Comparison of ENCODE assay signal across 31 cellular contexts in genomic region chr3:34235096-34235495, GRCh38.
DNase-seq lines count a peak whose midpoint lies in the region; ATAC-seq and TF ChIP-seq lines count a peak whose summit lies in the region.
"Had no signal": no experiment of that assay in that cellular context is flagged by ENCODE, and none has a peak within 500 bp of the region (broad histone marks: within the 10 kb centered on the region; RNA-seq: fewer than 3 reads in every experiment).

No MANE protein-coding gene starts in this region.

- ATAC-seq in HG03460 (IDR thresholded peaks at IDR 0.05; ENCODE audit: unreplicated experiment), result no peak
- ATAC-seq in HG03108 (IDR thresholded peaks at IDR 0.05; ENCODE audit: unreplicated experiment), result no peak
- ATAC-seq: A549; CD8-positive, alpha-beta T cell had no signal

- H3K27ac Mint-ChIP-seq in osteocyte (ENCODE audit: unreplicated experiment), result peak overlapping the region; percentile 2
- H3K27ac Mint-ChIP-seq: B cell; CD14-positive monocyte; CD4-positive, alpha-beta memory T cell; CD4-positive, alpha-beta T cell; CD4-positive, CD25-positive, alpha-beta regulatory T cell; CD8-positive, alpha-beta memory T cell; CD8-positive, alpha-beta T cell had no signal

- H3K4me1 Mint-ChIP-seq in osteocyte (ENCODE audit: unreplicated experiment), result peaks cover 58% of the 10 kb centered on the region
- H3K4me1 Mint-ChIP-seq: CD14-positive monocyte; CD4-positive, alpha-beta memory T cell; CD4-positive, CD25-positive, alpha-beta regulatory T cell had no signal

- H3K4me3 ChIP-seq in neural cell (ENCODE audit: low read length), result no peak overlapping the region
- H3K4me3 ChIP-seq: A549; BLaER1; BLaER1 treated with 17β-estradiol and CSF1 and Interleukin-3, amounts not matched to agents 10 nM and 100 nM had no signal

- H4K20me1 ChIP-seq in neural cell (ENCODE audit: insufficient read depth), result no peaks in the 10 kb centered on the region
- H4K20me1 ChIP-seq: BLaER1; BLaER1 treated with 17β-estradiol and CSF1 and Interleukin-3, amounts not matched to agents 10 nM and 100 nM had no signal

- H3K9ac ChIP-seq in neural cell (ENCODE audit: low read length), result no peak overlapping the region
- H3K9ac ChIP-seq: BLaER1; BLaER1 treated with 17β-estradiol and CSF1 and Interleukin-3, amounts not matched to agents 10 nM and 100 nM had no signal

- H3K27me3 Mint-ChIP-seq in osteocyte (ENCODE audit: unreplicated experiment), result no peaks in the 10 kb centered on the region
- H3K27me3 Mint-ChIP-seq: B cell; CD4-positive, alpha-beta T cell; CD4-positive, CD25-positive, alpha-beta regulatory T cell had no signal

- no peak overlapping the region for H3K27ac ChIP-seq in neural cell (ENCODE audit: low read length)
- H3K27ac ChIP-seq: 22Rv1; A549; BLaER1; BLaER1 treated with 17β-estradiol and CSF1 and Interleukin-3, amounts not matched to agents 10 nM and 100 nM; C4-2B had no signal

- H3K9me3 Mint-ChIP-seq in osteocyte (ENCODE audit: unreplicated experiment), result no peaks in the 10 kb centered on the region
- H3K9me3 Mint-ChIP-seq: CD14-positive monocyte; CD4-positive, alpha-beta T cell; CD8-positive, alpha-beta memory T cell; CD8-positive, alpha-beta T cell had no signal

- H3K4me3 Mint-ChIP-seq in osteocyte (ENCODE audit: unreplicated experiment), result no peak overlapping the region
- H3K4me3 Mint-ChIP-seq: B cell; CD14-positive monocyte; CD4-positive, alpha-beta memory T cell; CD4-positive, alpha-beta T cell; CD4-positive, CD25-positive, alpha-beta regulatory T cell; CD8-positive, alpha-beta memory T cell; CD8-positive, alpha-beta T cell had no signal

- H3K36me3 Mint-ChIP-seq in osteocyte (ENCODE audit: unreplicated experiment), result peaks cover 21% of the 10 kb centered on the region
- H3K36me3 Mint-ChIP-seq: CD14-positive monocyte; CD4-positive, alpha-beta memory T cell; CD4-positive, CD25-positive, alpha-beta regulatory T cell; CD8-positive, alpha-beta memory T cell; CD8-positive, alpha-beta T cell had no signal

- H3K9me2 ChIP-seq in neural cell (ENCODE audit: insufficient read depth, low read length), result no peaks in the 10 kb centered on the region

- no peak for TF ChIP-seq EP300 in neural cell (conservative IDR thresholded peaks at IDR 0.05; ENCODE audit: poor library complexity, severe bottlenecking)

- H3K27me3 ChIP-seq in neural cell (ENCODE audit: insufficient read depth, low read depth, low read length), result no peaks in the 10 kb centered on the region
- H3K27me3 ChIP-seq: BE2C; BLaER1; BLaER1 treated with 17β-estradiol and CSF1 and Interleukin-3, amounts not matched to agents 10 nM and 100 nM had no signal

- H3K36me3 ChIP-seq in neural cell (ENCODE audit: insufficient read depth, low read length), result no peaks in the 10 kb centered on the region
- H3K36me3 ChIP-seq: BE2C; BLaER1; BLaER1 treated with 17β-estradiol and CSF1 and Interleukin-3, amounts not matched to agents 10 nM and 100 nM had no signal

- H3K4me2 ChIP-seq in neural cell (ENCODE audit: low read length), result no peak overlapping the region
- H3K4me2 ChIP-seq: A549; BLaER1; BLaER1 treated with 17β-estradiol and CSF1 and Interleukin-3, amounts not matched to agents 10 nM and 100 nM had no signal

- H3F3A ChIP-seq in neural cell (ENCODE audit: insufficient read depth, low read length, poor library complexity, severe bottlenecking), result no peaks in the 10 kb centered on the region

- TF ChIP-seq CTCF in neural cell (IDR thresholded peaks at IDR 0.05; ENCODE audit: poor library complexity, severe bottlenecking) (no peak), osteocyte (IDR thresholded peaks at IDR 0.05) (no peak)

- no peak for TF ChIP-seq RAD21 in neural cell (conservative IDR thresholded peaks at IDR 0.05)

- no peak for DNase-seq in osteocyte (ENCODE audit: extremely low spot score, unreplicated experiment)
- DNase-seq: 8988T; ACHN; AML-193; BE2C; C1 segment of cervical spinal cord; Caco-2; Calu3; CD4-positive, alpha-beta memory T cell; CD4-positive, alpha-beta T cell; CD4-positive, CD25-positive, alpha-beta regulatory T cell; CD8-positive, alpha-beta memory T cell; CD8-positive, alpha-beta T cell; COR-L47; DMS 273 treated with DMSO at 0.1 percent for 48 hours; DMS153; DMS53; DMS79; DMS79 treated with DMSO at 0.1 percent for 48 hours; DND-41; EL had no signal

- H3K9me3 ChIP-seq in neural cell (ENCODE audit: low read length), result no peaks in the 10 kb centered on the region
- H3K9me3 ChIP-seq: A549; BE2C; BLaER1; BLaER1 treated with 17β-estradiol and CSF1 and Interleukin-3, amounts not matched to agents 10 nM and 100 nM; Caco-2 had no signal

- no peak overlapping the region for H2AFZ ChIP-seq in neural cell (ENCODE audit: low read depth, low read length)

- no peaks in the 10 kb centered on the region for H3K79me2 ChIP-seq in neural cell (replicated peaks; ENCODE audit: insufficient read depth, low read length)

TF ChIP-seq in neural cell, 6 proteins besides CTCF, POLR2A, EP300 and RAD21:
- peak; percentile 40 for TF ChIP-seq POLR2AphosphoS5 (IDR thresholded peaks at IDR 0.05)
- TF ChIP-seq EZH2 (IDR thresholded peaks at IDR 0.05; ENCODE audit: borderline replicate concordance, insufficient read depth, low read length, poor library complexity, severe bottlenecking), result no peak
- no peak for TF ChIP-seq MXI1 (conservative IDR thresholded peaks at IDR 0.05; ENCODE audit: poor library complexity, severe bottlenecking)
- no peak for TF ChIP-seq SMC3 (conservative IDR thresholded peaks at IDR 0.05; ENCODE audit: poor library complexity)
- TF ChIP-seq REST (IDR thresholded peaks at IDR 0.05; ENCODE audit: borderline replicate concordance), result peak; percentile 99
TF ChIP-seq in neural cell: peak in this region for 2.
